ENCODE assay signal across 8 cellular contexts in genomic region chr1:183473286-183473536, GRCh38. TPM values are rescaled to one million over a fixed set of nuclear protein-coding genes. Genes with fewer than 3 reads are reported as not detected.
DNase-seq lines count a peak whose midpoint lies in the region; ATAC-seq and TF ChIP-seq lines count a peak whose summit lies in the region.

No MANE protein-coding gene starts in this region.

- H3K4me3 ChIP-seq in DND-41 (ENCODE audit: low read depth in 1 of 2, low read length in 2 of 2) (peak overlapping the region; percentile 62 to 88), Peyer's patch (peak overlapping the region; percentile 87 to 96 (median 92)), parathyroid adenoma (ENCODE audit: low read depth, low read length) (peak overlapping the region; percentile 95)

- H3K4me2 ChIP-seq in DND-41 (ENCODE audit: insufficient read depth, low read length) (peak overlapping the region; percentile 81), parathyroid adenoma (ENCODE audit: low read length) (peak overlapping the region; percentile 84)

- TF ChIP-seq POLR2A in Peyer's patch (IDR thresholded peaks at IDR 0.05) (no peak), erythroblast (IDR thresholded peaks at IDR 0.05; ENCODE audit: low read length) (no peak)

- H3K4me1 ChIP-seq in DND-41 (ENCODE audit: insufficient read depth, low read length) (peaks cover 70% of the 10 kb centered on the region), Peyer's patch (peaks cover 0 to 39% (median 6%) of the 10 kb centered on the region in 4 donors), parathyroid adenoma (no peaks in the 10 kb centered on the region)

- peak overlapping the region; percentile 89; the same call in 1 of the 2 replicates for H2AFZ ChIP-seq in DND-41 (ENCODE audit: low read depth, low read length)
- H2AFZ ChIP-seq in parathyroid adenoma: no peak overlapping the region

- H3K79me2 ChIP-seq in DND-41 (ENCODE audit: insufficient read depth, low read length) (peaks cover 59% of the 10 kb centered on the region), parathyroid adenoma (peaks cover 20% of the 10 kb centered on the region)

- peaks cover 23% of the 10 kb centered on the region for H4K20me1 ChIP-seq in DND-41 (ENCODE audit: insufficient read depth, low read length)

- H3K36me3 ChIP-seq in DND-41 (ENCODE audit: insufficient read depth, low read length) (peaks cover 15% of the 10 kb centered on the region), Peyer's patch (no peaks in the 10 kb centered on the region), parathyroid adenoma (ENCODE audit: control insufficient read depth, insufficient read depth, low read length) (no peaks in the 10 kb centered on the region)

- TF ChIP-seq CTCF in DND-41 (IDR thresholded peaks at IDR 0.05; ENCODE audit: borderline replicate concordance, extremely low read depth, low read length, poor library complexity, severe bottlenecking): no peak
- no peak for TF ChIP-seq CTCF in Peyer's patch (IDR thresholded peaks at IDR 0.05)
- no peak for TF ChIP-seq CTCF in parathyroid adenoma (IDR thresholded peaks at IDR 0.05)

- H3K27ac ChIP-seq in DND-41 (ENCODE audit: low read length) (peak overlapping the region; percentile 99), Peyer's patch (peak overlapping the region in 3 of 4 donors; percentile 89 to 97 (median 96)), parathyroid adenoma (no peak overlapping the region)

- H3K27me3 ChIP-seq in DND-41 (ENCODE audit: insufficient read depth, low read length, poor library complexity) (no peaks in the 10 kb centered on the region), Peyer's patch (no peaks in the 10 kb centered on the region), parathyroid adenoma (ENCODE audit: control insufficient read depth, insufficient read depth, low read length) (no peaks in the 10 kb centered on the region)

- H3K9me3 ChIP-seq in DND-41 (ENCODE audit: insufficient read depth, low read length, severe bottlenecking): no peaks in the 10 kb centered on the region
- H3K9me3 ChIP-seq in Peyer's patch: no peaks in the 10 kb centered on the region
- no peaks in the 10 kb centered on the region for H3K9me3 ChIP-seq in parathyroid adenoma (ENCODE audit: control insufficient read depth, low read length)

- peak overlapping the region; percentile 97 for H3K9ac ChIP-seq in DND-41 (ENCODE audit: low read depth, low read length)
- no peak overlapping the region for H3K9ac ChIP-seq in parathyroid adenoma

- no peak for ATAC-seq in DND-41 (ENCODE audit: insufficient read depth, low read depth)
- no peak for ATAC-seq in GM21529 (IDR thresholded peaks at IDR 0.05; ENCODE audit: unreplicated experiment)
- ATAC-seq in GM21360 (IDR thresholded peaks at IDR 0.05; ENCODE audit: unreplicated experiment): no peak
- no peak for ATAC-seq in GM18498 (IDR thresholded peaks at IDR 0.05; ENCODE audit: unreplicated experiment)

- no peak for DNase-seq in DND-41
- no peak for DNase-seq in Peyer's patch
- peak; percentile 38 to 54 for DNase-seq in erythroblast (lab: John Stamatoyannopoulos, UW)
- no peak for DNase-seq in retina

RNA-seq across cellular contexts. Expression of gene SMG7, which starts 0.9 kb away (rescaled TPM):
- 10 to 100 TPM; 46.2 to 72.7 (median 54.3) TPM for total RNA-seq in Peyer's patch

RNA-seq across cellular contexts. Expression of gene NMNAT2, which starts 55.0 kb away (rescaled TPM):
- under 1 TPM in 3 of 4 donors, not detected in 1; 0.13 to 0.83 (median 0.66) TPM for total RNA-seq in Peyer's patch

Comparison
In these comparisons a context has a peak if more than half of its experiments do, and no peak if none do; other contexts are left out.
1. DNase-seq: peak in erythroblast (2 of 2); none in DND-41 (single experiment), Peyer's patch (0 of 3) and retina (single experiment).
2. Peak in every context shown above with its lines, with median percentiles within 50 percentile points of each other: H3K4me3 ChIP-seq.